ENCODE assay signal across 1 cellular context in genomic region chr19:15379083-15379995, GRCh38.
A peak's percentile ranks its signal among the peaks of the same experiment; 100 is the strongest.
TF ChIP-seq lines count a peak whose summit lies in the region.

TSS of gene AKAP8 (minus strand) at chr19:15379787. CDS start at chr19:15379731, 56 bp downstream.

TF ChIP-seq in HepG2, 621 proteins besides CTCF, POLR2A, EP300 and RAD21 (continued from another document and continues in another):
- TF ChIP-seq USF2 (IDR thresholded peaks at IDR 0.05; ENCODE audit: low read depth, low read length) (no peak), USF2 (CRISPR knock-in tag; IDR thresholded peaks at IDR 0.05; ENCODE audit: borderline replicate concordance) (no peak; the same call in 1 of the 2 replicates), ZNF687 (CRISPR knock-in tag; IDR thresholded peaks at IDR 0.05) (peak; percentile 54; the same call in 1 of the 2 replicates), ZNF879 (CRISPR knock-in tag; IDR thresholded peaks at IDR 0.05) (peak; percentile 69; the same call in 1 of the 2 replicates), ZNF549 (CRISPR knock-in tag; IDR thresholded peaks at IDR 0.05) (no peak), PREB (CRISPR knock-in tag; IDR thresholded peaks at IDR 0.05) (no peak), TAF1 (CRISPR knock-in tag; IDR thresholded peaks at IDR 0.05) (peak; percentile 70; the same call in 1 of the 2 replicates), KMT2B (CRISPR knock-in tag; IDR thresholded peaks at IDR 0.05) (peak; percentile 62), SOX5 (CRISPR knock-in tag; IDR thresholded peaks at IDR 0.05; ENCODE audit: borderline replicate concordance) (no peak; the same call in 1 of the 2 replicates), HNRNPUL1 (IDR thresholded peaks at IDR 0.05; ENCODE audit: low read depth, low read length) (no peak; the same call in 1 of the 2 replicates), NR2F2 (IDR thresholded peaks at IDR 0.05; ENCODE audit: borderline replicate concordance, low read depth) (no peak), BCLAF1 (IDR thresholded peaks at IDR 0.05) (no peak), ZMYM4 (CRISPR knock-in tag; IDR thresholded peaks at IDR 0.05) (peak; percentile 31; the same call in 1 of the 2 replicates), SNRNP70 (IDR thresholded peaks at IDR 0.05; ENCODE audit: low read depth, low read length) (no peak), ZNF709 (CRISPR knock-in tag; IDR thresholded peaks at IDR 0.05) (peak; percentile 47; the same call in 1 of the 2 replicates), ZBTB26 (CRISPR knock-in tag; IDR thresholded peaks at IDR 0.05; ENCODE audit: borderline replicate concordance) (no peak; the same call in 1 of the 2 replicates), HIVEP1 (CRISPR knock-in tag; IDR thresholded peaks at IDR 0.05) (no peak; the same call in 1 of the 2 replicates), ZNF296 (CRISPR knock-in tag; conservative IDR thresholded peaks at IDR 0.05) (no peak), GZF1 (CRISPR knock-in tag; IDR thresholded peaks at IDR 0.05) (no peak), ARNT2 (CRISPR knock-in tag; IDR thresholded peaks at IDR 0.05; ENCODE audit: low read depth) (peak; percentile 18; the same call in 1 of the 2 replicates), ZNF17 (CRISPR knock-in tag; IDR thresholded peaks at IDR 0.05) (no peak), ZSCAN5A (CRISPR knock-in tag; IDR thresholded peaks at IDR 0.05; ENCODE audit: borderline replicate concordance) (no peak), SALL2 (CRISPR knock-in tag; IDR thresholded peaks at IDR 0.05) (peak; percentile 78), ZNF44 (CRISPR knock-in tag; IDR thresholded peaks at IDR 0.05) (no peak; the same call in 1 of the 2 replicates), HOXA7 (CRISPR knock-in tag; IDR thresholded peaks at IDR 0.05) (no peak), TIGD3 (CRISPR knock-in tag; IDR thresholded peaks at IDR 0.05; ENCODE audit: borderline replicate concordance) (0 out of 2 replicates have a peak, but pooled peaks have one; percentile 1), ZSCAN30 (CRISPR knock-in tag; IDR thresholded peaks at IDR 0.05) (no peak), ZFY (CRISPR knock-in tag; IDR thresholded peaks at IDR 0.05) (peak; percentile 97), ATF5 (CRISPR knock-in tag; IDR thresholded peaks at IDR 0.05; ENCODE audit: low read depth) (no peak), ZNF543 (CRISPR knock-in tag; IDR thresholded peaks at IDR 0.05) (no peak; the same call in 1 of the 2 replicates), TCF12 (IDR thresholded peaks at IDR 0.05) (no peak), TCF12 (CRISPR knock-in tag; IDR thresholded peaks at IDR 0.05) (0 out of 2 replicates have a peak, but pooled peaks have one; percentile 35), KLF13 (CRISPR knock-in tag; IDR thresholded peaks at IDR 0.05) (no peak), ZNF75D (CRISPR knock-in tag; IDR thresholded peaks at IDR 0.05; ENCODE audit: borderline replicate concordance) (no peak), AFF4 (CRISPR knock-in tag; IDR thresholded peaks at IDR 0.05) (no peak), PCBP1 (IDR thresholded peaks at IDR 0.05; ENCODE audit: borderline replicate concordance, low read depth, low read length) (no peak), NFE2 (CRISPR knock-in tag; IDR thresholded peaks at IDR 0.05) (no peak), FLYWCH1 (CRISPR knock-in tag; IDR thresholded peaks at IDR 0.05) (no peak), BRF2 (CRISPR knock-in tag; IDR thresholded peaks at IDR 0.05) (no peak)
